In genomic region chr3:72999971-73000370, GRCh38 we compare ENCODE assay signal across 10 cellular contexts. TPM values are rescaled to one million over a fixed set of nuclear protein-coding genes. Genes with fewer than 3 reads are reported as not detected.
DNase-seq lines count a peak whose midpoint lies in the region; ATAC-seq and TF ChIP-seq lines count a peak whose summit lies in the region.
"Had no signal": no experiment of that assay in that cellular context is flagged by ENCODE, and none has a peak within 500 bp of the region (broad histone marks: within the 10 kb centered on the region; RNA-seq: fewer than 3 reads in every experiment).

No MANE protein-coding gene starts in this region.

- CTCF ChIA-PET in activated CD8-positive, alpha-beta T cell treated with anti-CD3 and anti-CD28 coated beads for 36 hours (lab: Charles Lee) = interaction anchor here (0.7 to 2.7 kb wide), 6 partner anchors 11 to 62 kb away, joined by 3 to 15 read pairs (median 5); no protein-coding TSS in a partner anchor

- H3K9me3 ChIP-seq in iPS-15b (ENCODE audit: control insufficient read depth, insufficient read depth, low read length) (no peaks in the 10 kb centered on the region), upper lobe of right lung (no peaks in the 10 kb centered on the region)

- intact Hi-C loops in activated CD8-positive, alpha-beta T cell treated with anti-CD3 and anti-CD28 coated beads for 36 hours (cut with micrococcal nuclease) = loop anchor here (5.0 kb wide), 2 partner anchors 37 to 58 kb away; no protein-coding TSS in a partner anchor
- intact Hi-C loops in upper lobe of right lung (cut with DNase I) = no loop called here

- DNase-seq in stimulated activated naive CD8-positive, alpha-beta T cell treated with anti-CD3 and anti-CD28 coated beads, Interleukin-15, Interleukin-2, amounts not matched to agents 100 U/mL and 50 U/mL, for 24 hours = no peak
- peak; percentile 41 for DNase-seq in activated CD8-positive, alpha-beta T cell treated with anti-CD3 and anti-CD28 coated beads for 36 hours
- DNase-seq in upper lobe of right lung (no peak), caudate nucleus (lab: John Stamatoyannopoulos, UW) (no peak), foreskin keratinocyte (no peak), hippocampal formation (lab: John Stamatoyannopoulos, UW) (no peak)
- DNase-seq: activated CD8-positive, alpha-beta memory T cell treated with anti-CD3 and anti-CD28 coated beads for 24 hours; NCI-H524 treated with DMSO at 0.1 percent for 48 hours had no signal

- H3K9me3 Mint-ChIP-seq in stimulated activated naive CD8-positive, alpha-beta T cell treated with anti-CD3 and anti-CD28 coated beads, Interleukin-15, Interleukin-2, amounts not matched to agents 100 ng/mL and 50 ng/mL, for 24 hours = no peaks in the 10 kb centered on the region
- H3K9me3 Mint-ChIP-seq in activated CD8-positive, alpha-beta T cell treated with anti-CD3 and anti-CD28 coated beads for 36 hours = no peaks in the 10 kb centered on the region

- no peaks in the 10 kb centered on the region for H3K27me3 Mint-ChIP-seq in stimulated activated naive CD8-positive, alpha-beta T cell treated with anti-CD3 and anti-CD28 coated beads, Interleukin-15, Interleukin-2, amounts not matched to agents 100 ng/mL and 50 ng/mL, for 24 hours
- H3K27me3 Mint-ChIP-seq in activated CD8-positive, alpha-beta T cell treated with anti-CD3 and anti-CD28 coated beads for 36 hours = no peaks in the 10 kb centered on the region

- H3K36me3 ChIP-seq in iPS-15b (ENCODE audit: control insufficient read depth, insufficient read depth, low read length) (peaks cover 16% of the 10 kb centered on the region), upper lobe of right lung (peaks cover 39% of the 10 kb centered on the region)

- POLR2A ChIA-PET in activated CD8-positive, alpha-beta T cell treated with anti-CD3 and anti-CD28 coated beads for 36 hours (lab: Charles Lee) = no interaction called here

- no peak overlapping the region for H3K27ac ChIP-seq in upper lobe of right lung
- no peak overlapping the region for H3K27ac ChIP-seq in caudate nucleus (ENCODE audit: low read depth, low read length)
- H3K27ac ChIP-seq in foreskin keratinocyte = no peak overlapping the region

- TF ChIP-seq CTCF in activated CD8-positive, alpha-beta T cell treated with anti-CD3 and anti-CD28 coated beads for 36 hours (IDR thresholded peaks at IDR 0.05) = no peak
- TF ChIP-seq CTCF in upper lobe of right lung (IDR thresholded peaks at IDR 0.05) (no peak), foreskin keratinocyte (conservative IDR thresholded peaks at IDR 0.05) (no peak)

- ATAC-seq in stimulated activated naive CD8-positive, alpha-beta T cell treated with anti-CD3 and anti-CD28 coated beads, Interleukin-15, Interleukin-2, amounts not matched to agents 100 U/mL and 50 U/mL, for 24 hours = no peak
- no peak for ATAC-seq in activated CD8-positive, alpha-beta T cell treated with anti-CD3 and anti-CD28 coated beads for 36 hours
- no peak for ATAC-seq in upper lobe of right lung
- ATAC-seq in foreskin keratinocyte = no peak

- H3K4me1 Mint-ChIP-seq in stimulated activated naive CD8-positive, alpha-beta T cell treated with anti-CD3 and anti-CD28 coated beads, Interleukin-15, Interleukin-2, amounts not matched to agents 100 ng/mL and 50 ng/mL, for 24 hours (ENCODE audit: low read depth) = peaks cover 71% of the 10 kb centered on the region
- peaks cover 61% of the 10 kb centered on the region for H3K4me1 Mint-ChIP-seq in activated CD8-positive, alpha-beta T cell treated with anti-CD3 and anti-CD28 coated beads for 36 hours (ENCODE audit: low read depth)

- no peak overlapping the region for H3K9ac ChIP-seq in iPS-15b (ENCODE audit: low read depth, low read length)

- H3K27me3 ChIP-seq in iPS-15b (ENCODE audit: control insufficient read depth, insufficient read depth, low read length) (no peaks in the 10 kb centered on the region), upper lobe of right lung (no peaks in the 10 kb centered on the region), foreskin keratinocyte (no peaks in the 10 kb centered on the region)

- peak overlapping the region; percentile 47 for H3K27ac Mint-ChIP-seq in stimulated activated naive CD8-positive, alpha-beta T cell treated with anti-CD3 and anti-CD28 coated beads, Interleukin-15, Interleukin-2, amounts not matched to agents 100 ng/mL and 50 ng/mL, for 24 hours
- H3K27ac Mint-ChIP-seq in activated CD8-positive, alpha-beta T cell treated with anti-CD3 and anti-CD28 coated beads for 36 hours = peak overlapping the region; percentile 86

- H3K36me3 Mint-ChIP-seq in stimulated activated naive CD8-positive, alpha-beta T cell treated with anti-CD3 and anti-CD28 coated beads, Interleukin-15, Interleukin-2, amounts not matched to agents 100 ng/mL and 50 ng/mL, for 24 hours (ENCODE audit: low read depth) = peaks cover 65% of the 10 kb centered on the region
- peaks cover 60% of the 10 kb centered on the region for H3K36me3 Mint-ChIP-seq in activated CD8-positive, alpha-beta T cell treated with anti-CD3 and anti-CD28 coated beads for 36 hours (ENCODE audit: low read depth)

- H3K4me3 Mint-ChIP-seq in stimulated activated naive CD8-positive, alpha-beta T cell treated with anti-CD3 and anti-CD28 coated beads, Interleukin-15, Interleukin-2, amounts not matched to agents 100 ng/mL and 50 ng/mL, for 24 hours = peak overlapping the region; percentile 89
- peak overlapping the region; percentile 88 for H3K4me3 Mint-ChIP-seq in activated CD8-positive, alpha-beta T cell treated with anti-CD3 and anti-CD28 coated beads for 36 hours

- peak overlapping the region; percentile 20 for H3K4me3 ChIP-seq in iPS-15b (ENCODE audit: low read depth, low read length)
- peak overlapping the region; percentile 88 for H3K4me3 ChIP-seq in upper lobe of right lung

- H3K4me1 ChIP-seq in iPS-15b (ENCODE audit: control insufficient read depth, insufficient read depth, low read length) (peaks cover 19% of the 10 kb centered on the region), upper lobe of right lung (peaks cover 43% of the 10 kb centered on the region), foreskin keratinocyte (peaks cover 33% of the 10 kb centered on the region)

RNA-seq across cellular contexts. Expression of gene PPP4R2, which starts 3.4 kb away (rescaled TPM):
- 10 to 100 TPM; 85.5 to 88.6 TPM for total RNA-seq in activated CD8-positive, alpha-beta T cell treated with anti-CD3 and anti-CD28 coated beads for 36 hours
- total RNA-seq in upper lobe of right lung (65.7 TPM), foreskin keratinocyte (47.3 and 48.6 TPM in 2 replicates)
- polyA plus RNA-seq in foreskin keratinocyte = 11.5 and 13.1 TPM in 2 replicates
